ENCODE assay signal across 21 cellular contexts in genomic region chr9:116327702-116328440, GRCh38.
DNase-seq lines count a peak whose midpoint lies in the region; ATAC-seq, FAIRE-seq and TF ChIP-seq lines count a peak whose summit lies in the region.
"Had no signal": no experiment of that assay in that cellular context is flagged by ENCODE, and none has a peak within 500 bp of the region (broad histone marks: within the 10 kb centered on the region; RNA-seq: fewer than 3 reads in every experiment).

No MANE protein-coding gene starts in this region.

- CTCF ChIA-PET in endothelial cell of umbilical vein (lab: Charles Lee): no interaction called here

- 0 out of 2 replicates have a peak, but pooled peaks cover 3% of the 10 kb centered on the region for H3K36me3 ChIP-seq in SJCRH30
- H3K36me3 ChIP-seq in endothelial cell of umbilical vein (ENCODE audit: control insufficient read depth in 2 of 2, extremely low read depth in 1 of 2, insufficient read depth in 2 of 2, low read length in 2 of 2): no peaks in the 10 kb centered on the region
- H3K36me3 ChIP-seq: adrenal gland had no signal

- no TSS peak for BruUV-seq in endothelial cell of umbilical vein (replicated peaks; lab: Mats Ljungman, UMichigan)

- H3K9me3 Mint-ChIP-seq in activated T-cell treated with anti-CD3 and anti-CD28 coated beads, Interleukin-2, amount 50 U/mL, for 4 hours: no peaks in the 10 kb centered on the region
- H3K9me3 Mint-ChIP-seq: mesothelial cell of epicardium, neural crest cell had no signal

- H3K27ac ChIP-seq in SJCRH30: peak overlapping the region; percentile 42; the same call in 1 of the 2 replicates
- H3K27ac ChIP-seq in endothelial cell of umbilical vein (ENCODE audit: insufficient read depth, low read depth, low read length): no peak overlapping the region
- H3K27ac ChIP-seq: adrenal gland, KMS-11 had no signal

- H4K20me1 ChIP-seq in endothelial cell of umbilical vein (replicated peaks; ENCODE audit: control insufficient read depth, extremely low read depth, insufficient read depth, low read length): no peaks in the 10 kb centered on the region

- H3K27me3 ChIP-seq in SJCRH30 (no peaks in the 10 kb centered on the region), endothelial cell of umbilical vein (ENCODE audit: control insufficient read depth in 2 of 2, insufficient read depth in 2 of 2, low read length in 2 of 2) (no peaks in the 10 kb centered on the region)
- H3K27me3 ChIP-seq: adrenal gland had no signal

- intact Hi-C loops in endothelial cell of umbilical vein (cut with micrococcal nuclease): no loop called here

- dilution Hi-C loops in endothelial cell of umbilical vein (cut with MboI; ENCODE audit: extremely low pct_ligation_motif_present, low sequenced_read_pairs): no loop called here

- peaks cover 23% of the 10 kb centered on the region for H3K4me1 ChIP-seq in SJCRH30
- H3K4me1 ChIP-seq in endothelial cell of umbilical vein (ENCODE audit: control insufficient read depth, extremely low read depth, insufficient read depth, low read length): no peaks in the 10 kb centered on the region
- H3K4me1 ChIP-seq: adrenal gland had no signal

- no peak overlapping the region for H2AFZ ChIP-seq in endothelial cell of umbilical vein (ENCODE audit: low read depth, low read length)

- peak; percentile 15 for FAIRE-seq in endothelial cell of umbilical vein (lab: Jason Lieb, UNC)

- no peak overlapping the region for H3K4me3 ChIP-seq in SJCRH30
- no peak overlapping the region for H3K4me3 ChIP-seq in endothelial cell of umbilical vein (replicated peaks in 1 of 3; ENCODE audit: insufficient read depth in 1 of 3, low read depth in 1 of 3, low read length in 3 of 3)
- H3K4me3 ChIP-seq: adrenal gland had no signal

- H3K4me2 ChIP-seq in endothelial cell of umbilical vein (ENCODE audit: insufficient read depth, low read length): no peak overlapping the region
- H3K4me2 ChIP-seq: KMS-11 had no signal

- no peak for TF ChIP-seq POLR2A in endothelial cell of umbilical vein (IDR thresholded peaks at IDR 0.05; ENCODE audit: low read depth, low read length)

- ATAC-seq in activated T-cell treated with anti-CD3 and anti-CD28 coated beads, Interleukin-2, amount 50 U/mL, for 4 hours: no peak
- no peak for ATAC-seq in GM19452 (IDR thresholded peaks at IDR 0.05; ENCODE audit: unreplicated experiment)

- no peaks in the 10 kb centered on the region for H3K4me1 Mint-ChIP-seq in activated T-cell treated with anti-CD3 and anti-CD28 coated beads, Interleukin-2, amount 50 U/mL, for 4 hours (ENCODE audit: low read depth)
- H3K4me1 Mint-ChIP-seq: CD4-positive, alpha-beta memory T cell had no signal

- H3K36me3 Mint-ChIP-seq in activated T-cell treated with anti-CD3 and anti-CD28 coated beads, Interleukin-2, amount 50 U/mL, for 4 hours (ENCODE audit: insufficient read depth): no peaks in the 10 kb centered on the region
- H3K36me3 Mint-ChIP-seq: CD4-positive, alpha-beta memory T cell; mesothelial cell of epicardium had no signal

- no peak overlapping the region for H3K9ac ChIP-seq in endothelial cell of umbilical vein (replicated peaks; ENCODE audit: extremely low read depth, insufficient read depth, low read length)
- H3K9ac ChIP-seq: KMS-11 had no signal

- no peaks in the 10 kb centered on the region for H3K9me1 ChIP-seq in endothelial cell of umbilical vein (replicated peaks; ENCODE audit: control insufficient read depth, extremely low read depth, insufficient read depth, low read length)

- DNase-seq in AG08395 (ENCODE audit: low spot score) (peak; percentile 45), SJCRH30 (peak; percentile 42 to 43), endothelial cell of umbilical vein (ENCODE audit: low read depth, low spot score) (no peak), myocyte (ENCODE audit: low read depth) (peak; percentile 37), NCI-H510A (lab: John Stamatoyannopoulos, UW) (no peak), anterior cingulate cortex (lab: John Stamatoyannopoulos, UW) (no peak)
- DNase-seq in activated T-cell treated with anti-CD3 and anti-CD28 coated beads, Interleukin-2, amount 50 U/mL, for 4 hours: no peak
- DNase-seq: activated gamma-delta T cell; adrenal gland; CD4-positive, alpha-beta memory T cell; DMS53; effector CD8-positive, alpha-beta T cell; kidney glomerular epithelial cell; NCI-H2029; NCI-H524 treated with DMSO at 0.1 percent for 48 hours; stimulated activated CD8-positive, alpha-beta memory T cell treated with anti-CD3 and anti-CD28 coated beads, Interleukin-4, amount 100 ng/mL, for 48 hours; T-helper 1 cell had no signal

- H3K9me3 ChIP-seq in SJCRH30 (replicated peaks) (0 out of 2 replicates have a peak, but pooled peaks cover 4% of the 10 kb centered on the region), endothelial cell of umbilical vein (replicated peaks; ENCODE audit: control insufficient read depth, insufficient read depth, low read length) (no peaks in the 10 kb centered on the region)
- H3K9me3 ChIP-seq: adrenal gland had no signal

- no peak for TF ChIP-seq CTCF in endothelial cell of umbilical vein (IDR thresholded peaks at IDR 0.05; ENCODE audit: extremely low read depth in 1 of 2, insufficient read depth in 1 of 2, low read depth in 1 of 2, low read length in 2 of 2)

- no peaks in the 10 kb centered on the region for H3K27me3 Mint-ChIP-seq in activated T-cell treated with anti-CD3 and anti-CD28 coated beads, Interleukin-2, amount 50 U/mL, for 4 hours (ENCODE audit: low read depth)

- H3K4me3 Mint-ChIP-seq in activated T-cell treated with anti-CD3 and anti-CD28 coated beads, Interleukin-2, amount 50 U/mL, for 4 hours: no peak overlapping the region
- H3K4me3 Mint-ChIP-seq: CD4-positive, alpha-beta memory T cell; mesothelial cell of epicardium; neural crest cell had no signal

- POLR2A ChIA-PET in endothelial cell of umbilical vein (lab: Charles Lee): no interaction called here

- H3K79me2 ChIP-seq in endothelial cell of umbilical vein (ENCODE audit: control insufficient read depth, insufficient read depth, low read length): no peaks in the 10 kb centered on the region

TF ChIP-seq in endothelial cell of umbilical vein, 7 proteins besides CTCF, POLR2A, EP300 and RAD21:
- TF ChIP-seq MYC (IDR thresholded peaks at IDR 0.05; ENCODE audit: low read depth, low read length) (no peak), MAX (IDR thresholded peaks at IDR 0.05; ENCODE audit: insufficient read depth, insufficient read length) (no peak), JUN (IDR thresholded peaks at IDR 0.05; ENCODE audit: borderline replicate concordance, insufficient read depth, insufficient read length, low read depth) (no peak), EZH2 (IDR thresholded peaks at IDR 0.05; ENCODE audit: borderline replicate concordance, low read depth, low read length, severe bottlenecking) (no peak), GATA2 (IDR thresholded peaks at IDR 0.05; ENCODE audit: insufficient read depth, insufficient read length, low read depth, low read length) (no peak), FOS (IDR thresholded peaks at IDR 0.05; ENCODE audit: borderline replicate concordance, insufficient read depth, low read length) (no peak), POLR2AphosphoS5 (IDR thresholded peaks at IDR 0.05; ENCODE audit: insufficient read depth, low read depth, low read length) (no peak)

Comparison
In these comparisons a context has a peak if more than half of its experiments do, and no peak if none do; other contexts are left out.
1. DNase-seq: peak in AG08395 (single experiment), SJCRH30 (2 of 2) and myocyte (single experiment); none in endothelial cell of umbilical vein (single experiment), NCI-H510A (single experiment), activated T-cell treated with anti-CD3 and anti-CD28 coated beads, Interleukin-2, amount 50 U/mL, for 4 hours (single experiment) and anterior cingulate cortex (0 of 58).